16 cellular contexts compared by ENCODE assay signal in the genomic region with DNA sequence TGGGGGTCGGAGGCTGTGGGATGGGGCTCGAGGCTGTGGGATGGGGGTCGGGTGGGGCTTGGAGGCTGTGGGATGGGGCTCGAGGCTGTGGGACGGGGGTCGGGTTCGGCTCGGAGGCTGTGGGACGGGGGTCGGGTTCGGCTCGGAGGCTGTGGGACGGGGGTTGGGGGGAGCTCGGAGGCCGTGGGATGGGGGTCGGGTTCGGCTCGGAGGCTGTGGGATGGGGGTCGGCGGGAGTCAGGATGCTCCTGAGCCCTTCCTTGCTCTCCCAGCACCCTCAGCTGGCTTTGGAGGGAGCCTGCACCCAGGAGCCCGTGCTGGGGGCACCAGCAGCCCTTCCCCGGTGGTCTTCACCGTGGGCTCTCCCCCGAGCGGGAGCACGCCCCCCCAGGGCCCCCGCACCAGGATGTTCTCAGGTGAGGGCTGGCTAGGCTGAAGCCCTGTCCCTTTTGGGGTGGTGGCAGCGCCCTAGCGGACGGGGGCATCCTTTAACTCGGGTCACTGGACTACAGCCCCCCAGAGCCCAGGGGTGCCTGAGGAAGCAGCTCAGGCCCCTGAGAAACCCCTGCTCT. TPM values are rescaled to one million over a fixed set of nuclear protein-coding genes. Genes with fewer than 3 reads are reported as not detected.
DNase-seq lines count a peak whose midpoint lies in the region; ATAC-seq and TF ChIP-seq lines count a peak whose summit lies in the region.
"Had no signal": no experiment of that assay in that cellular context is flagged by ENCODE, and none has a peak within 500 bp of the region (broad histone marks: within the 10 kb centered on the region; RNA-seq: fewer than 3 reads in every experiment).

No MANE protein-coding gene starts in this region.

- no peak overlapping the region for H3K4me3 ChIP-seq in osteoblast (ENCODE audit: insufficient read depth, low read length)
- H3K4me3 ChIP-seq: PC-9 had no signal

- peaks cover 6% of the 10 kb centered on the region for H4K20me1 ChIP-seq in osteoblast (ENCODE audit: insufficient read depth, low read length)

- no peaks in the 10 kb centered on the region for H3K27me3 Mint-ChIP-seq in activated naive CD4-positive, alpha-beta T cell treated with anti-CD3 and anti-CD28 coated beads, Interleukin-2, amount 10 ng/mL, durations not matched to agents 7 days and 5 days
- no peaks in the 10 kb centered on the region for H3K27me3 Mint-ChIP-seq in stimulated activated naive B cell treated with anti-CD40 and anti-IgM and Interleukin-4, amounts not matched to agents 10 μg/mL and 1 μg/mL and 100 μg/mL, for 72 hours

- no peaks in the 10 kb centered on the region for H3K27me3 ChIP-seq in osteoblast (ENCODE audit: insufficient read depth, low read length)

- no peaks in the 10 kb centered on the region for H3K9me3 ChIP-seq in osteoblast (ENCODE audit: low read depth, low read length)
- H3K9me3 ChIP-seq: Caco-2 had no signal

- H3K4me3 Mint-ChIP-seq in activated naive CD4-positive, alpha-beta T cell treated with anti-CD3 and anti-CD28 coated beads, Interleukin-2, amount 10 ng/mL, durations not matched to agents 7 days and 5 days: no peak overlapping the region
- H3K4me3 Mint-ChIP-seq in stimulated activated naive B cell treated with anti-CD40 and anti-IgM and Interleukin-4, amounts not matched to agents 10 μg/mL and 1 μg/mL and 100 μg/mL, for 72 hours: no peak overlapping the region

- peak; percentile 38 for DNase-seq in activated naive CD4-positive, alpha-beta T cell treated with anti-CD3 and anti-CD28 coated beads, Interleukin-2, amount 10 ng/mL, durations not matched to agents 7 days and 5 days
- DNase-seq in activated naive CD4-positive, alpha-beta T cell treated with Interleukin-2 at 50 U/mL for 16 hours: no peak
- peak; percentile 9 for DNase-seq in NCI-H69 (lab: John Stamatoyannopoulos, UW)
- peak; percentile 21 to 22 for DNase-seq in erythroblast (lab: John Stamatoyannopoulos, UW)
- peak; percentile 81 for DNase-seq in osteoblast (ENCODE audit: insufficient read length, low spot score, missing footprints)
- DNase-seq in NCI-H2171 treated with DMSO at 0.1 percent for 48 hours (lab: John Stamatoyannopoulos, UW): no peak
- DNase-seq in stimulated activated naive B cell treated with anti-CD40 and anti-IgM and Interleukin-4, amounts not matched to agents 10 μg/mL and 1 μg/mL and 100 μg/mL, for 72 hours: no peak
- DNase-seq: Caco-2, NCI-H146, NCI-H2107, NCI-H446, NCI-H774, PC-9 had no signal

- no peak overlapping the region for H3K27ac Mint-ChIP-seq in activated naive CD4-positive, alpha-beta T cell treated with anti-CD3 and anti-CD28 coated beads, Interleukin-2, amount 10 ng/mL, durations not matched to agents 7 days and 5 days
- no peak overlapping the region for H3K27ac Mint-ChIP-seq in stimulated activated naive B cell treated with anti-CD40 and anti-IgM and Interleukin-4, amounts not matched to agents 10 μg/mL and 1 μg/mL and 100 μg/mL, for 72 hours

- CTCF ChIA-PET in activated naive CD4-positive, alpha-beta T cell treated with anti-CD3 and anti-CD28 coated beads, Interleukin-2, amount 10 ng/mL, durations not matched to agents 7 days and 5 days (lab: Charles Lee): no interaction called here

- TF ChIP-seq CTCF in osteoblast (IDR thresholded peaks at IDR 0.05; ENCODE audit: extremely low read depth, low read depth, low read length): no peak

- H3K27ac ChIP-seq in osteoblast (ENCODE audit: low read depth, low read length): no peak overlapping the region
- H3K27ac ChIP-seq: PC-9 had no signal

- H3K9me3 Mint-ChIP-seq in activated naive CD4-positive, alpha-beta T cell treated with anti-CD3 and anti-CD28 coated beads, Interleukin-2, amount 10 ng/mL, durations not matched to agents 7 days and 5 days: no peaks in the 10 kb centered on the region
- no peaks in the 10 kb centered on the region for H3K9me3 Mint-ChIP-seq in stimulated activated naive B cell treated with anti-CD40 and anti-IgM and Interleukin-4, amounts not matched to agents 10 μg/mL and 1 μg/mL and 100 μg/mL, for 72 hours

- no peaks in the 10 kb centered on the region for H3K79me2 ChIP-seq in osteoblast (ENCODE audit: insufficient read depth, low read length)

- H3K4me1 ChIP-seq in osteoblast (ENCODE audit: insufficient read depth, low read length): peaks cover 6% of the 10 kb centered on the region
- H3K4me1 ChIP-seq: Caco-2 had no signal

- H3K4me2 ChIP-seq in osteoblast (ENCODE audit: insufficient read depth, low read length): no peak overlapping the region
- H3K4me2 ChIP-seq: PC-9 had no signal

- H3K36me3 ChIP-seq in osteoblast (ENCODE audit: insufficient read depth, low read length): peaks cover 34% of the 10 kb centered on the region

- ATAC-seq in GM18505 (IDR thresholded peaks at IDR 0.05; ENCODE audit: unreplicated experiment): no peak
- ATAC-seq in stimulated activated naive B cell treated with anti-CD40 and anti-IgM and Interleukin-4, amounts not matched to agents 10 μg/mL and 1 μg/mL and 100 μg/mL, for 72 hours (replicated peaks): no peak
- ATAC-seq: HCT116, Right ventricle myocardium inferior had no signal

- H2AFZ ChIP-seq in osteoblast (ENCODE audit: low read length): no peak overlapping the region
- H2AFZ ChIP-seq: PC-9 had no signal

- H3K36me3 Mint-ChIP-seq in activated naive CD4-positive, alpha-beta T cell treated with anti-CD3 and anti-CD28 coated beads, Interleukin-2, amount 10 ng/mL, durations not matched to agents 7 days and 5 days: peaks cover 7% of the 10 kb centered on the region
- H3K36me3 Mint-ChIP-seq in stimulated activated naive B cell treated with anti-CD40 and anti-IgM and Interleukin-4, amounts not matched to agents 10 μg/mL and 1 μg/mL and 100 μg/mL, for 72 hours: peaks cover 11 to 23% of the 10 kb centered on the region in 2 donors

- H3K4me1 Mint-ChIP-seq in activated naive CD4-positive, alpha-beta T cell treated with anti-CD3 and anti-CD28 coated beads, Interleukin-2, amount 10 ng/mL, durations not matched to agents 7 days and 5 days: no peaks in the 10 kb centered on the region
- no peaks in the 10 kb centered on the region for H3K4me1 Mint-ChIP-seq in stimulated activated naive B cell treated with anti-CD40 and anti-IgM and Interleukin-4, amounts not matched to agents 10 μg/mL and 1 μg/mL and 100 μg/mL, for 72 hours

- TF ChIP-seq POLR2A in erythroblast (IDR thresholded peaks at IDR 0.05; ENCODE audit: low read length) (no peak), GM18505 (IDR thresholded peaks at IDR 0.05; ENCODE audit: borderline replicate concordance, extremely low read depth, insufficient read depth, insufficient read length) (no peak)

RNA-seq across cellular contexts. Expression of gene PUS1, which starts 11.9 kb away (rescaled TPM):
- 6.5 and 7.6 TPM in 2 replicates for total RNA-seq in osteoblast

RNA-seq across cellular contexts. Expression of gene ULK1, which starts 22.8 kb away (rescaled TPM):
- 13.3 and 14.1 TPM in 2 replicates for total RNA-seq in osteoblast

RNA-seq across cellular contexts. Expression of gene EP400, which starts 32.5 kb away (rescaled TPM):
- 14.4 and 14.5 TPM in 2 replicates for total RNA-seq in osteoblast

Comparison
In these comparisons a context has a peak if more than half of its experiments do, and no peak if none do; other contexts are left out.
1. DNase-seq: peak in activated naive CD4-positive, alpha-beta T cell treated with anti-CD3 and anti-CD28 coated beads, Interleukin-2, amount 10 ng/mL, durations not matched to agents 7 days and 5 days (single experiment), NCI-H69 (single experiment), erythroblast (2 of 2) and osteoblast (single experiment); none in activated naive CD4-positive, alpha-beta T cell treated with Interleukin-2 at 50 U/mL for 16 hours (single experiment), NCI-H2171 treated with DMSO at 0.1 percent for 48 hours (single experiment) and stimulated activated naive B cell treated with anti-CD40 and anti-IgM and Interleukin-4, amounts not matched to agents 10 μg/mL and 1 μg/mL and 100 μg/mL, for 72 hours (single experiment).